In genomic region chr19:13670846-13671245, GRCh38 we compare ENCODE assay signal across 12 cellular contexts.
"Had no signal": no experiment of that assay in that cellular context is flagged by ENCODE, and none has a peak within 500 bp of the region (broad histone marks: within the 10 kb centered on the region; RNA-seq: fewer than 3 reads in every experiment).

No MANE protein-coding gene starts in this region.

- DNase-seq: activated CD4-positive, alpha-beta T cell treated with anti-CD3 and anti-CD28 coated beads for 36 hours; activated CD8-positive, alpha-beta memory T cell treated with anti-CD3 and anti-CD28 coated beads, Interleukin-2, amount 50 U/mL, for 4 hours; activated CD8-positive, alpha-beta T cell treated with anti-CD3 and anti-CD28 coated beads, Interleukin-2, amount 10 ng/mL, durations not matched to agents 7 days and 5 days; activated gamma-delta T cell treated with Interleukin-2 at 50 U/mL for 16 hours; activated T-cell treated with anti-CD3 and anti-CD28 coated beads, Interleukin-2, amount 50 U/mL, for 72 hours; amygdala; glutamatergic neuron; left ventricle myocardium inferior; mucosa of descending colon; naive thymus-derived CD4-positive, alpha-beta T cell; pancreas; thyroid gland had no signal
